Comparison of ENCODE assay signal across 11 cellular contexts in genomic region chr3:5002174-5002870, GRCh38. TPM values are rescaled to one million over a fixed set of nuclear protein-coding genes. Genes with fewer than 3 reads are reported as not detected.
A peak's percentile ranks its signal among the peaks of the same experiment; 100 is the strongest.
DNase-seq lines count a peak whose midpoint lies in the region; TF ChIP-seq lines count a peak whose summit lies in the region.
"Had no signal": no experiment of that assay in that cellular context is flagged by ENCODE, and none has a peak within 500 bp of the region (broad histone marks: within the 10 kb centered on the region; RNA-seq: fewer than 3 reads in every experiment).

No MANE protein-coding gene starts in this region.

- no peak overlapping the region for H2BK12ac ChIP-seq in H9 (ENCODE audit: insufficient read length, low read depth, low read length)

- intact Hi-C loops in CD4-positive, alpha-beta memory T cell (cut with micrococcal nuclease) = loop anchor here (2.0 kb wide), 1 partner anchor 14 kb away; no protein-coding TSS in a partner anchor

- no peak overlapping the region for H3T11ph ChIP-seq in H9 (ENCODE audit: low read length)

- peak overlapping the region in 4 of 8 donors; percentile 22 to 53 (median 51) for H3K4me3 Mint-ChIP-seq in CD4-positive, alpha-beta memory T cell
- H3K4me3 Mint-ChIP-seq in nephron progenitor cell (no peak overlapping the region), neural progenitor cell (no peak overlapping the region), H9 (no peak overlapping the region)

- H3F3A ChIP-seq in MM.1S (ENCODE audit: insufficient read depth, low read length) (no peaks in the 10 kb centered on the region), neural progenitor cell (ENCODE audit: low read depth) (no peaks in the 10 kb centered on the region)

- no peak overlapping the region for H3K4ac ChIP-seq in H9 (ENCODE audit: low read depth, low read length)

- no peak overlapping the region for H2AK5ac ChIP-seq in H9 (ENCODE audit: insufficient read length, low read length)

- H2BK120ac ChIP-seq in H9 (ENCODE audit: low read depth, low read length, poor library complexity, severe bottlenecking) = no peak overlapping the region

- H2AFZ ChIP-seq in MM.1S (ENCODE audit: low read length) = no peak overlapping the region
- H2AFZ ChIP-seq in neural progenitor cell (replicated peaks) = no peak overlapping the region
- H2AFZ ChIP-seq in H9 (ENCODE audit: low read length) = no peak overlapping the region
- H2AFZ ChIP-seq: parathyroid adenoma had no signal

- H3K4me2 ChIP-seq in MM.1S (ENCODE audit: low read depth, low read length) (no peak overlapping the region), neural progenitor cell (no peak overlapping the region), H9 (ENCODE audit: insufficient read depth, insufficient read length, low read length) (no peak overlapping the region)
- H3K4me2 ChIP-seq: BLaER1 treated with 17β-estradiol and CSF1 and Interleukin-3, amounts not matched to agents 10 nM and 100 nM had no signal

- H3K4me1 Mint-ChIP-seq in CD4-positive, alpha-beta memory T cell = peaks cover 19 to 56% (median 28%) of the 10 kb centered on the region in 4 donors
- peaks cover 51% of the 10 kb centered on the region for H3K4me1 Mint-ChIP-seq in nephron progenitor cell
- peaks cover 2% of the 10 kb centered on the region for H3K4me1 Mint-ChIP-seq in neural progenitor cell
- H3K4me1 Mint-ChIP-seq in H9 = peaks cover 12 to 13% of the 10 kb centered on the region in 2 experiments

- no peak overlapping the region for H4K8ac ChIP-seq in H9 (replicated peaks; ENCODE audit: insufficient read length, low read depth, low read length)

- H3K23ac ChIP-seq in H9 (ENCODE audit: insufficient read length, low read depth, low read length) = no peak overlapping the region

- H3K56ac ChIP-seq in H9 (ENCODE audit: insufficient read length, low read depth, low read length) = no peak overlapping the region

- H3K4me1 ChIP-seq in CD4-positive, alpha-beta memory T cell (ENCODE audit: insufficient read depth, low read length) = peaks cover 37% of the 10 kb centered on the region
- no peaks in the 10 kb centered on the region for H3K4me1 ChIP-seq in MM.1S (ENCODE audit: low read length)
- no peaks in the 10 kb centered on the region for H3K4me1 ChIP-seq in neural progenitor cell
- H3K4me1 ChIP-seq in H9 (ENCODE audit: insufficient read depth, low read length) = no peaks in the 10 kb centered on the region

- no peak overlapping the region for H3K18ac ChIP-seq in H9 (ENCODE audit: insufficient read length, low read depth, low read length)

- H3K79me2 ChIP-seq in MM.1S (ENCODE audit: low read length) = no peaks in the 10 kb centered on the region
- no peaks in the 10 kb centered on the region for H3K79me2 ChIP-seq in neural progenitor cell (ENCODE audit: low read depth)
- no peaks in the 10 kb centered on the region for H3K79me2 ChIP-seq in H9 (ENCODE audit: insufficient read depth, low read length)
- H3K79me2 ChIP-seq: parathyroid adenoma had no signal

- H3K4me3 ChIP-seq in CD4-positive, alpha-beta memory T cell (ENCODE audit: low read length in 2 of 2) = no peak overlapping the region
- H3K4me3 ChIP-seq in MM.1S (ENCODE audit: low read length) (no peak overlapping the region), neural progenitor cell (no peak overlapping the region)
- H3K4me3 ChIP-seq: BLaER1 treated with 17β-estradiol and CSF1 and Interleukin-3, amounts not matched to agents 10 nM and 100 nM had no signal

- H3K9me3 ChIP-seq in CD4-positive, alpha-beta memory T cell (ENCODE audit: control insufficient read depth in 1 of 2, low read length in 2 of 2) = no peaks in the 10 kb centered on the region
- H3K9me3 ChIP-seq in MM.1S (replicated peaks; ENCODE audit: insufficient read depth, low read length) = no peaks in the 10 kb centered on the region
- H3K9me3 ChIP-seq in neural progenitor cell (ENCODE audit: low read depth) = no peaks in the 10 kb centered on the region
- H3K9me3 ChIP-seq in H9 (ENCODE audit: control insufficient read depth, low read depth, low read length) = no peaks in the 10 kb centered on the region
- H3K9me3 ChIP-seq: BLaER1 treated with 17β-estradiol and CSF1 and Interleukin-3, amounts not matched to agents 10 nM and 100 nM had no signal

- no peaks in the 10 kb centered on the region for H3K23me2 ChIP-seq in H9 (ENCODE audit: insufficient read length, low read depth, low read length, poor library complexity, severe bottlenecking)

- TF ChIP-seq CTCF in nephron progenitor cell (IDR thresholded peaks at IDR 0.05) (no peak), MM.1S (IDR thresholded peaks at IDR 0.05; ENCODE audit: low read length) (no peak), neural progenitor cell (IDR thresholded peaks at IDR 0.05) (no peak), H9 (conservative IDR thresholded peaks at IDR 0.05) (no peak), GM20000 (IDR thresholded peaks at IDR 0.05; ENCODE audit: extremely low read depth, missing control alignments) (no peak)

- POLR2A ChIA-PET in CD4-positive, alpha-beta memory T cell (lab: Charles Lee; ENCODE audit: partially characterized antibody) = interaction anchor here (0.9 to 5.2 kb wide), 7 partner anchors 8 to 180 kb away, joined by 3 to 40 read pairs (median 3); partner anchors contain the start of gene BHLHE40

- CTCF ChIA-PET in CD4-positive, alpha-beta memory T cell (lab: Charles Lee; ENCODE audit: partially characterized antibody) = interaction anchor here (1.3 to 3.1 kb wide), 4 partner anchors 10 to 22 kb away, joined by 3 to 7 read pairs (median 4); no protein-coding TSS in a partner anchor

- no peak overlapping the region for H4K5ac ChIP-seq in H9 (ENCODE audit: insufficient read length, low read depth, low read length)

- no peak overlapping the region for H4K91ac ChIP-seq in H9 (ENCODE audit: insufficient read length, low read depth, low read length)

- H2BK5ac ChIP-seq in H9 (ENCODE audit: insufficient read length, low read length) = no peak overlapping the region

- H2BK20ac ChIP-seq in H9 (ENCODE audit: low read depth, low read length, poor library complexity, severe bottlenecking) = no peak overlapping the region

- no peaks in the 10 kb centered on the region for H3K27me3 ChIP-seq in CD4-positive, alpha-beta memory T cell (ENCODE audit: insufficient read depth, low read length)
- H3K27me3 ChIP-seq in MM.1S (replicated peaks; ENCODE audit: insufficient read depth, low read length) (no peaks in the 10 kb centered on the region), neural progenitor cell (no peaks in the 10 kb centered on the region), H9 (ENCODE audit: insufficient read depth, low read length) (no peaks in the 10 kb centered on the region)
- H3K27me3 ChIP-seq: BLaER1 treated with 17β-estradiol and CSF1 and Interleukin-3, amounts not matched to agents 10 nM and 100 nM had no signal

- no peak overlapping the region for H3K27ac ChIP-seq in CD4-positive, alpha-beta memory T cell (ENCODE audit: low read depth, low read length)
- H3K27ac ChIP-seq in MM.1S (ENCODE audit: low read length) (no peak overlapping the region), neural progenitor cell (no peak overlapping the region), H9 (ENCODE audit: insufficient read length, low read depth, low read length) (no peak overlapping the region)
- H3K27ac ChIP-seq: BLaER1 treated with 17β-estradiol and CSF1 and Interleukin-3, amounts not matched to agents 10 nM and 100 nM; parathyroid adenoma had no signal

- peak; percentile 41 to 88 (median 48) for DNase-seq in CD4-positive, alpha-beta memory T cell
- DNase-seq in T-helper 1 cell (peak in 3 of 5 donors; percentile 30 to 88 (median 44)), nephron progenitor cell (no peak), MM.1S (no peak), neural progenitor cell (ENCODE audit: low spot score) (no peak), H9 (no peak), GM20000 (ENCODE audit: low spot score) (no peak)
- DNase-seq in activated effector memory CD4-positive, alpha-beta T cell treated with Interleukin-2 at 50 U/mL for 16 hours = peak; percentile 32
- DNase-seq: substantia nigra had no signal

- H3K9me3 Mint-ChIP-seq in CD4-positive, alpha-beta memory T cell = no peaks in the 10 kb centered on the region
- H3K9me3 Mint-ChIP-seq in nephron progenitor cell = no peaks in the 10 kb centered on the region
- no peaks in the 10 kb centered on the region for H3K9me3 Mint-ChIP-seq in neural progenitor cell
- no peaks in the 10 kb centered on the region for H3K9me3 Mint-ChIP-seq in H9

- H4K20me1 ChIP-seq in MM.1S (ENCODE audit: insufficient read depth, low read length) (no peaks in the 10 kb centered on the region), neural progenitor cell (ENCODE audit: low read depth) (no peaks in the 10 kb centered on the region), H9 (ENCODE audit: control insufficient read depth, insufficient read depth, insufficient read length) (no peaks in the 10 kb centered on the region)
- H4K20me1 ChIP-seq: BLaER1 treated with 17β-estradiol and CSF1 and Interleukin-3, amounts not matched to agents 10 nM and 100 nM had no signal

- no peaks in the 10 kb centered on the region for H3K79me1 ChIP-seq in H9 (ENCODE audit: insufficient read depth, low read depth, low read length, poor library complexity, severe bottlenecking)

- H3K27ac Mint-ChIP-seq in CD4-positive, alpha-beta memory T cell = peak overlapping the region in 6 of 7 donors; percentile 61 to 87 (median 83)
- peak overlapping the region; percentile 80 for H3K27ac Mint-ChIP-seq in nephron progenitor cell
- H3K27ac Mint-ChIP-seq in neural progenitor cell = no peak overlapping the region
- H3K27ac Mint-ChIP-seq in H9 = peak overlapping the region in 1 of 3 experiments; percentile 67; a peak in 2 of 7 replicates

- no peaks in the 10 kb centered on the region for H3K27me3 Mint-ChIP-seq in CD4-positive, alpha-beta memory T cell
- peaks cover 13% of the 10 kb centered on the region for H3K27me3 Mint-ChIP-seq in nephron progenitor cell (ENCODE audit: low read depth, poor library complexity)
- H3K27me3 Mint-ChIP-seq in neural progenitor cell (ENCODE audit: insufficient read depth, low read depth) = peaks cover 13% of the 10 kb centered on the region
- H3K27me3 Mint-ChIP-seq in H9 (ENCODE audit: low read depth) = peaks cover 1% of the 10 kb centered on the region; the same call in 1 of the 2 replicates

- no peak overlapping the region for H3K9ac ChIP-seq in MM.1S (ENCODE audit: low read length)
- no peak overlapping the region for H3K9ac ChIP-seq in neural progenitor cell
- no peak overlapping the region for H3K9ac ChIP-seq in H9 (ENCODE audit: extremely low read depth, insufficient read length, low read length)
- H3K9ac ChIP-seq: BLaER1 treated with 17β-estradiol and CSF1 and Interleukin-3, amounts not matched to agents 10 nM and 100 nM; parathyroid adenoma had no signal

- no CpG with 5 or more reads among the region's 16 CpGs for WGBS in H9 (ENCODE audit: extremely low coverage, insufficient read length, low lambda C conversion rate)

- H3K36me3 ChIP-seq in CD4-positive, alpha-beta memory T cell (ENCODE audit: insufficient read depth, low read length) = no peaks in the 10 kb centered on the region
- H3K36me3 ChIP-seq in MM.1S (replicated peaks; ENCODE audit: insufficient read depth, low read length) = no peaks in the 10 kb centered on the region
- no peaks in the 10 kb centered on the region for H3K36me3 ChIP-seq in neural progenitor cell
- H3K36me3 ChIP-seq: BLaER1 treated with 17β-estradiol and CSF1 and Interleukin-3, amounts not matched to agents 10 nM and 100 nM had no signal

- peaks cover 0 to 1% of the 10 kb centered on the region in 2 donors for H3K36me3 Mint-ChIP-seq in CD4-positive, alpha-beta memory T cell
- H3K36me3 Mint-ChIP-seq in nephron progenitor cell (ENCODE audit: low read depth) (no peaks in the 10 kb centered on the region), neural progenitor cell (no peaks in the 10 kb centered on the region), H9 (ENCODE audit: insufficient read depth in 1 of 3, low read depth in 3 of 3) (no peaks in the 10 kb centered on the region)

- no peak overlapping the region for H3K14ac ChIP-seq in H9 (ENCODE audit: insufficient read depth, low read length)

- no peak overlapping the region for H2BK15ac ChIP-seq in H9 (ENCODE audit: low read depth, low read length)

- H3K9me2 ChIP-seq in MM.1S (replicated peaks; ENCODE audit: insufficient read depth, low read length) = no peaks in the 10 kb centered on the region

RNA-seq across cellular contexts. Expression of gene BHLHE40, which starts 23.1 kb away (rescaled TPM):
- 10 to 100 TPM; 44.9 to 45.8 TPM for total RNA-seq in CD4-positive, alpha-beta memory T cell
- polyA plus RNA-seq in CD4-positive, alpha-beta memory T cell = 10 to 100 TPM; 33.0 to 34.6 TPM
- 0.34 and 0.50 TPM in 2 replicates for total RNA-seq in neural progenitor cell (ENCODE audit: low replicate concordance)
- total RNA-seq in H9 (2021) = 3.9 and 4.1 TPM in 2 replicates

Comparison
In these comparisons a context has a peak if more than half of its experiments do, and no peak if none do; other contexts are left out.
1. DNase-seq: peak in CD4-positive, alpha-beta memory T cell (5 of 5), T-helper 1 cell (3 of 5) and activated effector memory CD4-positive, alpha-beta T cell treated with Interleukin-2 at 50 U/mL for 16 hours (single experiment); none in nephron progenitor cell (single experiment), MM.1S (single experiment), neural progenitor cell (single experiment), H9 (single experiment) and GM20000 (single experiment).